In genomic region chr5:107361945-107362344, GRCh38 we compare ENCODE assay signal across 15 cellular contexts.
A peak's percentile ranks its signal among the peaks of the same experiment; 100 is the strongest.
DNase-seq lines count a peak whose midpoint lies in the region; ATAC-seq and TF ChIP-seq lines count a peak whose summit lies in the region.
"Had no signal": no experiment of that assay in that cellular context is flagged by ENCODE, and none has a peak within 500 bp of the region (broad histone marks: within the 10 kb centered on the region; RNA-seq: fewer than 3 reads in every experiment).

No MANE protein-coding gene starts in this region.

- TF ChIP-seq CTCF in gastroesophageal sphincter (IDR thresholded peaks at IDR 0.05) (no peak), GM13977 (IDR thresholded peaks at IDR 0.05; ENCODE audit: extremely low read depth, insufficient read depth, missing control alignments) (no peak)

- DNase-seq in H4 (ENCODE audit: low spot score), result peak; percentile 12
- peak; percentile 97 for DNase-seq in SKM-1 treated with dmso at 0.1 percent for 144 hours (lab: John Stamatoyannopoulos, UW; ENCODE audit: unreplicated experiment)
- peak; percentile 82 for DNase-seq in skeletal muscle cell (ENCODE audit: low read depth)
- DNase-seq in GM13977 (ENCODE audit: low spot score), result no peak
- DNase-seq in C1 segment of cervical spinal cord (lab: John Stamatoyannopoulos, UW), result no peak
- no peak for DNase-seq in NCI-H1417 treated with DMSO at 0.1 percent for 48 hours (lab: John Stamatoyannopoulos, UW)
- DNase-seq: activated CD4-positive, alpha-beta T cell treated with anti-CD3 and anti-CD28 coated beads for 48 hours; central memory CD4-positive, alpha-beta T cell; kidney glomerular epithelial cell; NCI-H510A; nucleus accumbens; SW 1271 had no signal

- in situ Hi-C loops in GM13977 (cut with MboI; ENCODE audit: low pct_unique_long_range_greater_than_20kb, low sequenced_read_pairs, unreplicated experiment), result no loop called here

- no peak for TF ChIP-seq EP300 in gastroesophageal sphincter (IDR thresholded peaks at IDR 0.05)

- TF ChIP-seq POLR2A in gastroesophageal sphincter (IDR thresholded peaks at IDR 0.05), result no peak

- H3K4me3 ChIP-seq in gastroesophageal sphincter (no peak overlapping the region), skeletal muscle cell (ENCODE audit: low read depth, low read length) (no peak overlapping the region)

- H3K4me1 ChIP-seq in gastroesophageal sphincter, result peaks cover 0 to 8% (median 0%) of the 10 kb centered on the region in 3 donors

- peak; percentile 75 for ATAC-seq in gastroesophageal sphincter
- ATAC-seq in GM18519 (IDR thresholded peaks at IDR 0.05; ENCODE audit: low FRiP score, unreplicated experiment), result no peak
- ATAC-seq: activated T-helper 17 cell treated with anti-CD3 and anti-CD28 coated beads, Interleukin-2, amount 50 U/mL, for 72 hours had no signal

- H3K27ac ChIP-seq in gastroesophageal sphincter, result no peak overlapping the region

- no peaks in the 10 kb centered on the region for H3K27me3 ChIP-seq in gastroesophageal sphincter

- no peaks in the 10 kb centered on the region for H3K9me3 ChIP-seq in gastroesophageal sphincter

- H3K36me3 ChIP-seq in gastroesophageal sphincter, result no peaks in the 10 kb centered on the region

- 51 to 68% methylated on average over 4 of the region's 4 CpGs for WGBS in gastroesophageal sphincter (ENCODE audit: low coverage in 1 of 2), 2 donors

Comparison
In these comparisons a context has a peak if more than half of its experiments do, and no peak if none do; other contexts are left out.
1. DNase-seq: peak in H4 (single experiment), SKM-1 treated with dmso at 0.1 percent for 144 hours (single experiment) and skeletal muscle cell (single experiment); none in GM13977 (single experiment), C1 segment of cervical spinal cord (0 of 14) and NCI-H1417 treated with DMSO at 0.1 percent for 48 hours (single experiment).